Comparison of ENCODE assay signal across 9 cellular contexts in the genomic region with DNA sequence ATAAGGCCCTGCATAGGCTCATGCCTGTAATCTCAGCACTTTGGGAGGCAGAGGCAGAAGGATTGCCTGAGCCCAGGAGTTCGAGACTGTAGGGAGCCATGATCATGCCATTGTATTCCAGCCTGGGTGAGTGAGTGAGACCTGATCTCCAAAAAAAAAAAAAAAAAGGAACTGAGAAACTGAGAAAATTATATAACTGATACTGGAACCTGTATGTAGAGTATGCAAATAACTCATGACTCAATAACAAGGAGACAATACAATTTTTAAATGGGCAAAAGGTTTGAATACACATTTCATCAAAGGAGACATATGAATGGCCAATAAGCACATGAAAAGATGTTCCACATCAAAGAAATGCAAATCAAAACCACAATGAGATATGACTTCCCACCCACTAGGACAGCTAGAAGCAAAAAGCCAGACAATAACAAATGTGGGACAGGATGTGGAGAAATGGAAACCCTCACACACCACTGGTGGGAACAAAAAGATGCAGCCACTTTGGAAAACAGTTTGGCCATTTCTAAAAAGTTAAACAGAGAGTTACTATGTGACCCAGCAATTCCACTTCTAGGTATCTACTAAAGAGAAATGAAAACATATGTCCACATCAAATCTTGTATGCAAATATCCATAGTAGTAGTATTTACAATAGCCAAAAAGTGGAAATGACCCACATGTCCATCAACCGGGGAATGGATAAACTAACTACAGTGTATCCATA.
A peak's percentile ranks its signal among the peaks of the same experiment; 100 is the strongest.
DNase-seq lines count a peak whose midpoint lies in the region; ATAC-seq lines count a peak whose summit lies in the region.
"Had no signal": no experiment of that assay in that cellular context is flagged by ENCODE, and none has a peak within 500 bp of the region (broad histone marks: within the 10 kb centered on the region; RNA-seq: fewer than 3 reads in every experiment).

No MANE protein-coding gene starts in this region.

- H3K9me3 Mint-ChIP-seq in activated naive CD4-positive, alpha-beta T cell treated with anti-CD3 and anti-CD28 coated beads, Interleukin-2, amount 50 U/mL, for 24 hours, result no peaks in the 10 kb centered on the region
- H3K9me3 Mint-ChIP-seq in T-cell, result no peaks in the 10 kb centered on the region

- no peak for DNase-seq in activated naive CD4-positive, alpha-beta T cell treated with Interleukin-2 at 50 U/mL for 16 hours
- DNase-seq in T-cell, result no peak
- DNase-seq in activated gamma-delta T cell treated with Interleukin-2 at 50 U/mL for 16 hours, result no peak
- no peak for DNase-seq in SW 1271 (lab: John Stamatoyannopoulos, UW)
- DNase-seq in HUDEP-2 (lab: John Stamatoyannopoulos, UW; ENCODE audit: unreplicated experiment in 76 of 76), result no peak
- DNase-seq in HK-2 (ENCODE audit: unreplicated experiment), result no peak
- DNase-seq: NCI-H510A treated with DMSO at 0.1 percent for 48 hours had no signal

- H3K4me1 Mint-ChIP-seq in activated naive CD4-positive, alpha-beta T cell treated with anti-CD3 and anti-CD28 coated beads, Interleukin-2, amount 50 U/mL, for 24 hours, result peaks cover 86% of the 10 kb centered on the region
- H3K4me1 Mint-ChIP-seq in T-cell, result peaks cover 72 to 92% (median 88%) of the 10 kb centered on the region in 3 donors

- ATAC-seq in HG03039 (IDR thresholded peaks at IDR 0.05; ENCODE audit: unreplicated experiment), result peak; percentile 59
- ATAC-seq in T-cell (replicated peaks in 1 of 4), result peak in 3 of 4 experiments; percentile 54 to 67 (median 65)

- POLR2A ChIA-PET in T-cell (lab: Charles Lee), result no interaction called here

- CTCF ChIA-PET in T-cell (lab: Charles Lee), result no interaction called here

- peak overlapping the region; percentile 51 for H3K27ac Mint-ChIP-seq in activated naive CD4-positive, alpha-beta T cell treated with anti-CD3 and anti-CD28 coated beads, Interleukin-2, amount 50 U/mL, for 24 hours
- peak overlapping the region; percentile 81 to 85 for H3K27ac Mint-ChIP-seq in T-cell

- H3K4me3 Mint-ChIP-seq in activated naive CD4-positive, alpha-beta T cell treated with anti-CD3 and anti-CD28 coated beads, Interleukin-2, amount 50 U/mL, for 24 hours, result peak overlapping the region; percentile 40
- H3K4me3 Mint-ChIP-seq in T-cell, result peak overlapping the region; percentile 8 to 28 (median 13)

- H3K27me3 Mint-ChIP-seq in activated naive CD4-positive, alpha-beta T cell treated with anti-CD3 and anti-CD28 coated beads, Interleukin-2, amount 50 U/mL, for 24 hours, result no peaks in the 10 kb centered on the region
- H3K27me3 Mint-ChIP-seq in T-cell, result no peaks in the 10 kb centered on the region

- peaks cover 4% of the 10 kb centered on the region for H3K36me3 Mint-ChIP-seq in activated naive CD4-positive, alpha-beta T cell treated with anti-CD3 and anti-CD28 coated beads, Interleukin-2, amount 50 U/mL, for 24 hours
- H3K36me3 Mint-ChIP-seq in T-cell, result peaks cover 30% of the 10 kb centered on the region
